Comparison of ENCODE assay signal across 11 cellular contexts in genomic region chr18:54950221-54950620, GRCh38. TPM values are rescaled to one million over a fixed set of nuclear protein-coding genes. Genes with fewer than 3 reads are reported as not detected.
DNase-seq lines count a peak whose midpoint lies in the region; TF ChIP-seq lines count a peak whose summit lies in the region.
"Had no signal": no experiment of that assay in that cellular context is flagged by ENCODE, and none has a peak within 500 bp of the region (broad histone marks: within the 10 kb centered on the region; RNA-seq: fewer than 3 reads in every experiment).

No MANE protein-coding gene starts in this region.

- no peak for TF ChIP-seq EP300 in stomach (IDR thresholded peaks at IDR 0.05)

- peak; percentile 65 for DNase-seq in activated CD4-positive, alpha-beta T cell treated with anti-CD3 and anti-CD28 coated beads, Interleukin-2, amount 10 ng/mL, durations not matched to agents 24 days and 14 days
- DNase-seq in activated CD4-positive, alpha-beta T cell treated with anti-CD3 and anti-CD28 coated beads for 4 hours = no peak
- DNase-seq in NCI-H748 (lab: John Stamatoyannopoulos, UW; ENCODE audit: unreplicated experiment) = peak; percentile 64
- DNase-seq in colonic mucosa = no peak
- peak; percentile 45 for DNase-seq in stomach
- no peak for DNase-seq in D341Med (ENCODE audit: low spot score)
- DNase-seq in SHP77 treated with DMSO at 0.1 percent for 48 hours (lab: John Stamatoyannopoulos, UW) = no peak
- DNase-seq in central memory CD4-positive, alpha-beta T cell = no peak
- DNase-seq: stimulated activated CD8-positive, alpha-beta memory T cell treated with anti-CD3 and anti-CD28 coated beads, Interleukin-4, amount 100 ng/mL, for 48 hours had no signal

- peaks cover 10% of the 10 kb centered on the region for H3K4me1 ChIP-seq in colonic mucosa
- peaks cover 31 to 49% (median 48%) of the 10 kb centered on the region in 4 donors for H3K4me1 ChIP-seq in stomach

- H3K27ac ChIP-seq in colonic mucosa (no peak overlapping the region), stomach (peak overlapping the region in 1 of 5 donors; percentile 83)

- no peak overlapping the region for H3K4me3 Mint-ChIP-seq in activated CD4-positive, alpha-beta T cell treated with anti-CD3 and anti-CD28 coated beads, Interleukin-2, amount 10 ng/mL, durations not matched to agents 24 days and 14 days
- H3K4me3 Mint-ChIP-seq: activated T-helper 1 cell treated with anti-CD3 and anti-CD28 coated beads, Interleukin-12 subunit alpha, Interleukin-12 subunit beta, Interleukin-2, Interleukin-4 antibody, amounts not matched to agents 30 ng/mL and 10 ng/mL and 1 ng/mL, durations not matched to agents 14 hours and 24 hours and 36 hours; memory B cell had no signal

- H3K27ac Mint-ChIP-seq in activated CD4-positive, alpha-beta T cell treated with anti-CD3 and anti-CD28 coated beads, Interleukin-2, amount 10 ng/mL, durations not matched to agents 24 days and 14 days = no peak overlapping the region
- H3K27ac Mint-ChIP-seq: activated T-helper 1 cell treated with anti-CD3 and anti-CD28 coated beads, Interleukin-12 subunit alpha, Interleukin-12 subunit beta, Interleukin-2, Interleukin-4 antibody, amounts not matched to agents 30 ng/mL and 10 ng/mL and 1 ng/mL, durations not matched to agents 14 hours and 24 hours and 36 hours; memory B cell had no signal

- H3K4me1 Mint-ChIP-seq in activated CD4-positive, alpha-beta T cell treated with anti-CD3 and anti-CD28 coated beads, Interleukin-2, amount 10 ng/mL, durations not matched to agents 24 days and 14 days = peaks cover 13% of the 10 kb centered on the region

- H3K27me3 ChIP-seq in colonic mucosa (no peaks in the 10 kb centered on the region), stomach (no peaks in the 10 kb centered on the region)

- TF ChIP-seq CTCF in colonic mucosa (IDR thresholded peaks at IDR 0.05) (peak; percentile 27), stomach (IDR thresholded peaks at IDR 0.05) (peak in 2 of 7 experiments; percentile 21 to 66)

- H3K27me3 Mint-ChIP-seq in activated CD4-positive, alpha-beta T cell treated with anti-CD3 and anti-CD28 coated beads, Interleukin-2, amount 10 ng/mL, durations not matched to agents 24 days and 14 days = peaks cover 20% of the 10 kb centered on the region

- WGBS in stomach, 5 donors = 41 to 64% (median 57%) methylated on average over 7 of the region's 7 CpGs

- no peak for TF ChIP-seq POLR2A in stomach (IDR thresholded peaks at IDR 0.05)

- no peaks in the 10 kb centered on the region for H3K36me3 Mint-ChIP-seq in activated CD4-positive, alpha-beta T cell treated with anti-CD3 and anti-CD28 coated beads, Interleukin-2, amount 10 ng/mL, durations not matched to agents 24 days and 14 days (ENCODE audit: low read depth)
- H3K36me3 Mint-ChIP-seq: memory B cell had no signal

- H3K9me3 Mint-ChIP-seq in activated CD4-positive, alpha-beta T cell treated with anti-CD3 and anti-CD28 coated beads, Interleukin-2, amount 10 ng/mL, durations not matched to agents 24 days and 14 days = no peaks in the 10 kb centered on the region
- H3K9me3 Mint-ChIP-seq: activated T-helper 1 cell treated with anti-CD3 and anti-CD28 coated beads, Interleukin-12 subunit alpha, Interleukin-12 subunit beta, Interleukin-2, Interleukin-4 antibody, amounts not matched to agents 30 ng/mL and 10 ng/mL and 1 ng/mL, durations not matched to agents 14 hours and 24 hours and 36 hours; memory B cell had no signal

- H3K9ac ChIP-seq in colonic mucosa (ENCODE audit: low read depth in 2 of 2, low read length in 2 of 2) = no peak overlapping the region

- H3K4me3 ChIP-seq in colonic mucosa = no peak overlapping the region
- H3K4me3 ChIP-seq in stomach = no peak overlapping the region

- no peaks in the 10 kb centered on the region for H3K36me3 ChIP-seq in colonic mucosa
- H3K36me3 ChIP-seq in stomach = no peaks in the 10 kb centered on the region

- intact Hi-C loops in activated CD4-positive, alpha-beta T cell treated with anti-CD3 and anti-CD28 coated beads, Interleukin-2, amount 10 ng/mL, durations not matched to agents 24 days and 14 days (cut with micrococcal nuclease) = loop anchor here (10.0 kb wide), 1 partner anchor 275 kb away; no protein-coding TSS in a partner anchor
- intact Hi-C loops in colonic mucosa (cut with DNase I) (no loop called here), stomach (cut with DNase I; ENCODE audit: low total_unique reads) (no loop called here)

- no peaks in the 10 kb centered on the region for H3K9me3 ChIP-seq in colonic mucosa
- no peaks in the 10 kb centered on the region for H3K9me3 ChIP-seq in stomach

RNA-seq across cellular contexts. Expression of gene CCDC68, which starts 9.0 kb away (rescaled TPM):
- total RNA-seq in activated CD4-positive, alpha-beta T cell treated with anti-CD3 and anti-CD28 coated beads, Interleukin-2, amount 10 ng/mL, durations not matched to agents 24 days and 14 days = not detected in 2 replicates
- total RNA-seq in colonic mucosa = 10 to 100 TPM; 22.3 to 46.8 TPM
- 100 to 1,000 TPM in 1 of 5 donors, 10 to 100 TPM in 3, 1 to 10 TPM in 1; 7.1 to 154 (median 40.0) TPM for total RNA-seq in stomach
- 10 to 100 TPM in 1 of 3 donors, 1 to 10 TPM in 2; 2.8 to 11.9 (median 8.3) TPM for polyA plus RNA-seq in stomach
- total RNA-seq: activated T-helper 1 cell treated with anti-CD3 and anti-CD28 coated beads, Interleukin-12 subunit alpha, Interleukin-12 subunit beta, Interleukin-2, Interleukin-4 antibody, amounts not matched to agents 30 ng/mL and 10 ng/mL and 1 ng/mL, durations not matched to agents 14 hours and 24 hours and 36 hours had no signal

Comparison
In these comparisons a context has a peak if more than half of its experiments do, and no peak if none do; other contexts are left out.
1. DNase-seq: peak in activated CD4-positive, alpha-beta T cell treated with anti-CD3 and anti-CD28 coated beads, Interleukin-2, amount 10 ng/mL, durations not matched to agents 24 days and 14 days (single experiment), NCI-H748 (single experiment) and stomach (single experiment); none in activated CD4-positive, alpha-beta T cell treated with anti-CD3 and anti-CD28 coated beads for 4 hours (0 of 2), colonic mucosa (single experiment), D341Med (single experiment), SHP77 treated with DMSO at 0.1 percent for 48 hours (single experiment) and central memory CD4-positive, alpha-beta T cell (single experiment).